Comparison of ENCODE assay signal across 16 cellular contexts in genomic region chr14:93078830-93079229, GRCh38. TPM values are rescaled to one million over a fixed set of nuclear protein-coding genes. Genes with fewer than 3 reads are reported as not detected.
DNase-seq lines count a peak whose midpoint lies in the region; ATAC-seq and TF ChIP-seq lines count a peak whose summit lies in the region.
"Had no signal": no experiment of that assay in that cellular context is flagged by ENCODE, and none has a peak within 500 bp of the region (broad histone marks: within the 10 kb centered on the region; RNA-seq: fewer than 3 reads in every experiment).

No MANE protein-coding gene starts in this region.

- H3K9me3 ChIP-seq in CD8-positive, alpha-beta T cell (ENCODE audit: low read length), result no peaks in the 10 kb centered on the region
- H3K9me3 ChIP-seq in spleen, result no peaks in the 10 kb centered on the region
- no peaks in the 10 kb centered on the region for H3K9me3 ChIP-seq in endodermal cell (ENCODE audit: control insufficient read depth, low read length)
- H3K9me3 ChIP-seq: Caco-2 had no signal

- H3K27ac Mint-ChIP-seq in CD8-positive, alpha-beta T cell, result peak overlapping the region; percentile 2
- H3K27ac Mint-ChIP-seq in activated naive CD8-positive, alpha-beta T cell treated with anti-CD3 and anti-CD28 coated beads, Interleukin-2, amount 10 ng/mL, durations not matched to agents 7 days and 5 days, result peak overlapping the region; percentile 22
- no peak overlapping the region for H3K27ac Mint-ChIP-seq in endodermal cell
- H3K27ac Mint-ChIP-seq: activated T-helper 2 cell treated with anti-CD3 and anti-CD28 coated beads, Interferon-gamma antibody, Interleukin-2, Interleukin-4, amounts not matched to agents 10 μg/mL and 5 μg/mL and 100 μg/mL, durations not matched to agents 14 hours and 24 hours and 36 hours had no signal

- no peaks in the 10 kb centered on the region for H3K27me3 ChIP-seq in CD8-positive, alpha-beta T cell (ENCODE audit: insufficient read depth, low read length)
- H3K27me3 ChIP-seq in spleen (replicated peaks in 1 of 7) (no peaks in the 10 kb centered on the region), endodermal cell (ENCODE audit: control insufficient read depth, insufficient read depth, low read length, poor library complexity, severe bottlenecking) (no peaks in the 10 kb centered on the region)

- WGBS in spleen, 5 donors, result 74 to 85% (median 78%) methylated on average over 7 to 8 of the region's 8 CpGs
- 94 to 98% methylated on average over 5 to 8 of the region's 8 CpGs for whole genome bisulfite sequencing in endodermal cell (ENCODE audit: insufficient coverage in 1 of 2, insufficient read length in 1 of 2), 2 experiments

- no peak overlapping the region for H3K27ac ChIP-seq in CD8-positive, alpha-beta T cell (ENCODE audit: low read depth, low read length)
- H3K27ac ChIP-seq in spleen, result peak overlapping the region in 6 of 8 donors; percentile 23 to 65 (median 42)
- no peak overlapping the region for H3K27ac ChIP-seq in endodermal cell (ENCODE audit: low read depth, low read length)

- no peak for DNase-seq in CD8-positive, alpha-beta T cell
- no peak for DNase-seq in activated naive CD8-positive, alpha-beta T cell treated with anti-CD3 and anti-CD28 coated beads, Interleukin-2, amount 10 ng/mL, durations not matched to agents 7 days and 5 days
- peak; percentile 75 for DNase-seq in fibroblast of the aortic adventitia (ENCODE audit: low read depth)
- DNase-seq in spleen, result no peak
- DNase-seq in nucleus accumbens (lab: John Stamatoyannopoulos, UW), result no peak
- no peak for DNase-seq in endodermal cell
- no peak for DNase-seq in T-helper 9 cell
- no peak for DNase-seq in KG1 (lab: John Stamatoyannopoulos, UW)
- DNase-seq: activated CD4-positive, alpha-beta T cell treated with anti-CD3 and anti-CD28 coated beads for 48 hours; Caco-2; KBM-7; midbrain; NCI-H1417 treated with DMSO at 0.1 percent for 48 hours; NCI-H446 treated with DMSO at 0.1 percent for 48 hours; stimulated activated CD8-positive, alpha-beta memory T cell treated with anti-CD3 and anti-CD28 coated beads, Interleukin-4, amount 100 ng/mL, for 48 hours had no signal

- H3K9ac ChIP-seq in endodermal cell (ENCODE audit: extremely low read depth, low read length, poor library complexity, severe bottlenecking), result no peak overlapping the region

- H3K36me3 ChIP-seq in CD8-positive, alpha-beta T cell (ENCODE audit: insufficient read depth, low read length), result no peaks in the 10 kb centered on the region
- H3K36me3 ChIP-seq in spleen (no peaks in the 10 kb centered on the region), endodermal cell (ENCODE audit: control insufficient read depth, insufficient read depth, low read length) (no peaks in the 10 kb centered on the region)

- H3K27me3 Mint-ChIP-seq in CD8-positive, alpha-beta T cell (ENCODE audit: low read depth), result no peaks in the 10 kb centered on the region
- no peaks in the 10 kb centered on the region for H3K27me3 Mint-ChIP-seq in activated naive CD8-positive, alpha-beta T cell treated with anti-CD3 and anti-CD28 coated beads, Interleukin-2, amount 10 ng/mL, durations not matched to agents 7 days and 5 days
- H3K27me3 Mint-ChIP-seq in endodermal cell (ENCODE audit: insufficient read depth), result no peaks in the 10 kb centered on the region

- no peak for TF ChIP-seq POLR2A in spleen (IDR thresholded peaks at IDR 0.05)

- no peak for ATAC-seq in CD8-positive, alpha-beta T cell
- no peak for ATAC-seq in activated naive CD8-positive, alpha-beta T cell treated with anti-CD3 and anti-CD28 coated beads, Interleukin-2, amount 10 ng/mL, durations not matched to agents 7 days and 5 days (ENCODE audit: low read depth)

- CTCF ChIA-PET in CD8-positive, alpha-beta T cell (lab: Charles Lee), result interaction anchor here (1.0 to 1.7 kb wide), 3 partner anchors 34 to 100 kb away, joined by 3 to 6 read pairs (median 3); no protein-coding TSS in a partner anchor

- TF ChIP-seq CTCF in CD8-positive, alpha-beta T cell (IDR thresholded peaks at IDR 0.05), result no peak
- TF ChIP-seq CTCF in fibroblast of the aortic adventitia (IDR thresholded peaks at IDR 0.05; ENCODE audit: insufficient read depth, low read length) (no peak), spleen (IDR thresholded peaks at IDR 0.05 in 8 of 11, conservative IDR thresholded peaks at IDR 0.05 in 3 of 11) (no peak), endodermal cell (conservative IDR thresholded peaks at IDR 0.05) (no peak)

- peaks cover 80% of the 10 kb centered on the region for H3K4me1 Mint-ChIP-seq in CD8-positive, alpha-beta T cell (ENCODE audit: low read depth)
- peaks cover 72% of the 10 kb centered on the region for H3K4me1 Mint-ChIP-seq in activated naive CD8-positive, alpha-beta T cell treated with anti-CD3 and anti-CD28 coated beads, Interleukin-2, amount 10 ng/mL, durations not matched to agents 7 days and 5 days
- no peaks in the 10 kb centered on the region for H3K4me1 Mint-ChIP-seq in endodermal cell

- intact Hi-C loops in CD8-positive, alpha-beta T cell (cut with DNase I, micrococcal nuclease), result no loop called here
- intact Hi-C loops in spleen (cut with DNase I; ENCODE audit: low total_unique reads), result no loop called here

- no peak overlapping the region for H3K4me3 ChIP-seq in CD8-positive, alpha-beta T cell (ENCODE audit: low read depth, low read length)
- no peak overlapping the region for H3K4me3 ChIP-seq in fibroblast of the aortic adventitia (ENCODE audit: low read depth, low read length)
- H3K4me3 ChIP-seq in spleen, result no peak overlapping the region
- no peak overlapping the region for H3K4me3 ChIP-seq in endodermal cell (ENCODE audit: low read length)

- POLR2A ChIA-PET in CD8-positive, alpha-beta T cell (lab: Charles Lee), result no interaction called here
- POLR2A ChIA-PET in activated naive CD8-positive, alpha-beta T cell treated with anti-CD3 and anti-CD28 coated beads, Interleukin-2, amount 10 ng/mL, durations not matched to agents 7 days and 5 days (lab: Charles Lee), result interaction anchor here (0.7 to 1.2 kb wide), 3 partner anchors 11 to 35 kb away, joined by 4 to 5 read pairs (median 4); no protein-coding TSS in a partner anchor

- peak overlapping the region; percentile 29 for H3K4me3 Mint-ChIP-seq in CD8-positive, alpha-beta T cell
- peak overlapping the region; percentile 22 for H3K4me3 Mint-ChIP-seq in activated naive CD8-positive, alpha-beta T cell treated with anti-CD3 and anti-CD28 coated beads, Interleukin-2, amount 10 ng/mL, durations not matched to agents 7 days and 5 days
- H3K4me3 Mint-ChIP-seq in endodermal cell, result no peak overlapping the region

- no peaks in the 10 kb centered on the region for H3K36me3 Mint-ChIP-seq in CD8-positive, alpha-beta T cell
- H3K36me3 Mint-ChIP-seq in activated naive CD8-positive, alpha-beta T cell treated with anti-CD3 and anti-CD28 coated beads, Interleukin-2, amount 10 ng/mL, durations not matched to agents 7 days and 5 days, result peaks cover 26% of the 10 kb centered on the region
- H3K36me3 Mint-ChIP-seq in endodermal cell (ENCODE audit: low read depth), result peaks cover 4% of the 10 kb centered on the region

- H3K9me3 Mint-ChIP-seq in CD8-positive, alpha-beta T cell, result no peaks in the 10 kb centered on the region
- H3K9me3 Mint-ChIP-seq in activated naive CD8-positive, alpha-beta T cell treated with anti-CD3 and anti-CD28 coated beads, Interleukin-2, amount 10 ng/mL, durations not matched to agents 7 days and 5 days, result no peaks in the 10 kb centered on the region
- H3K9me3 Mint-ChIP-seq in endodermal cell, result no peaks in the 10 kb centered on the region
- H3K9me3 Mint-ChIP-seq: activated T-helper 2 cell treated with anti-CD3 and anti-CD28 coated beads, Interferon-gamma antibody, Interleukin-2, Interleukin-4, amounts not matched to agents 10 μg/mL and 5 μg/mL and 100 μg/mL, durations not matched to agents 14 hours and 24 hours and 36 hours had no signal

- peaks cover 88% of the 10 kb centered on the region for H3K4me1 ChIP-seq in CD8-positive, alpha-beta T cell (ENCODE audit: insufficient read depth, low read length)
- H3K4me1 ChIP-seq in spleen (peaks cover 22 to 97% (median 79%) of the 10 kb centered on the region in 6 donors), endodermal cell (ENCODE audit: control insufficient read depth, insufficient read depth, low read length) (no peaks in the 10 kb centered on the region)

RNA-seq across cellular contexts. Expression of gene ITPK1, which starts 36.9 kb away (rescaled TPM):
- total RNA-seq in CD8-positive, alpha-beta T cell, result 10 to 100 TPM; 24.9 to 27.9 TPM
- 10 to 100 TPM; 89.5 to 94.1 TPM for total RNA-seq in activated naive CD8-positive, alpha-beta T cell treated with anti-CD3 and anti-CD28 coated beads, Interleukin-2, amount 10 ng/mL, durations not matched to agents 7 days and 5 days
- 3.7 and 20.1 TPM in 2 replicates for total RNA-seq in fibroblast of the aortic adventitia (ENCODE audit: low replicate concordance)
- 100 to 1,000 TPM in 1 of 7 donors, 10 to 100 TPM in 6; 63.8 to 123 (median 75.6) TPM for total RNA-seq in spleen
- polyA plus RNA-seq in spleen, result 10 to 100 TPM; 22.9 to 46.0 (median 23.9) TPM
- 10 to 100 TPM; 59.9 to 66.9 TPM for total RNA-seq in endodermal cell
- 30.1 TPM for polyA plus RNA-seq in endodermal cell (2013, experiment 1 of 2)
- polyA plus RNA-seq in endodermal cell (2013, experiment 2 of 2), result 32.0 TPM

Comparison
In these comparisons a context has a peak if more than half of its experiments do, and no peak if none do; other contexts are left out.
1. H3K27ac ChIP-seq: peak in spleen (6 of 8); none in CD8-positive, alpha-beta T cell (single experiment) and endodermal cell (single experiment).